ENCODE assay signal across 4 cellular contexts in genomic region chr3:195630938-195631495, GRCh38. TPM values are rescaled to one million over a fixed set of nuclear protein-coding genes. Genes with fewer than 3 reads are reported as not detected.
"Had no signal": no experiment of that assay in that cellular context is flagged by ENCODE, and none has a peak within 500 bp of the region (broad histone marks: within the 10 kb centered on the region; RNA-seq: fewer than 3 reads in every experiment).

No MANE protein-coding gene starts in this region.

RNA-seq across cellular contexts. Expression of gene APOD, which starts 47.3 kb away (rescaled TPM):
- total RNA-seq: activated CD8-positive, alpha-beta memory T cell treated with anti-CD3 and anti-CD28 coated beads for 36 hours; activated CD8-positive, alpha-beta T cell treated with anti-CD3 and anti-CD28 coated beads for 36 hours; activated naive CD8-positive, alpha-beta T cell treated with anti-CD3 and anti-CD28 coated beads for 36 hours; T-helper 2 cell treated with Interferon-gamma antibody and Interleukin-4, amounts not matched to agents 100 ng/mL and 5 ng/mL, for 36 hours had no signal
